ENCODE assay signal across 11 cellular contexts in the genomic region with DNA sequence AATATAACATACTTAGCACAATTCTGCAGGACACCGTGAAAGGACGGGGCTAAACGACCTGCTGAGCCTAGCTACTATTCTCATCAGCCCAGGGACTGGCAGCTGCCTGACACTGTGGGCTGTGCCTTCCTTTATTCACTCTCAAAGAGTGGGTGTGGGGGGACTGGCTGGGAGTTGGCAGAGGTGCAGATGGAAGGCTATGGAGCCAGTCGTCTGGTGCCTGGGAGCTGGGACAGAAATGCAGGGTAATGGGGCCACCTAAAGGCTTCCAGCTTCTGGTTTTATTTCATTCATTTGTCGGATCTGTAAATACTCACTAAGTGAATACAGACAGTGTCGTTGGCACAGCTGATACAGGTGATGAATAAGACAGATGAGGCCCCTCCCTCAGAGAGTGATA. TPM values are rescaled to one million over a fixed set of nuclear protein-coding genes. Genes with fewer than 3 reads are reported as not detected.
DNase-seq lines count a peak whose midpoint lies in the region; ATAC-seq and TF ChIP-seq lines count a peak whose summit lies in the region.
"Had no signal": no experiment of that assay in that cellular context is flagged by ENCODE, and none has a peak within 500 bp of the region (broad histone marks: within the 10 kb centered on the region; RNA-seq: fewer than 3 reads in every experiment).

No MANE protein-coding gene starts in this region.

- ATAC-seq in activated T-cell treated with anti-CD3 and anti-CD28 coated beads, Interleukin-2, amount 50 U/mL, for 72 hours (replicated peaks in 1 of 2), result peak in 1 of 2 donors; percentile 13
- no peak for ATAC-seq in activated T-cell treated with anti-CD3 and anti-CD28 coated beads, Interleukin-2, amount 50 U/mL, for 4 hours
- no peak for ATAC-seq in T-cell (replicated peaks in 1 of 4)
- ATAC-seq: gastrocnemius medialis had no signal

- peaks cover 42% of the 10 kb centered on the region for H3K4me1 Mint-ChIP-seq in activated T-cell treated with anti-CD3 and anti-CD28 coated beads, Interleukin-2, amount 50 U/mL, for 72 hours (ENCODE audit: low read depth)
- H3K4me1 Mint-ChIP-seq in activated T-cell treated with anti-CD3 and anti-CD28 coated beads, Interleukin-2, amount 50 U/mL, for 4 hours (ENCODE audit: low read depth), result peaks cover 28% of the 10 kb centered on the region
- peaks cover 21 to 38% (median 35%) of the 10 kb centered on the region in 3 donors for H3K4me1 Mint-ChIP-seq in T-cell

- H3K4me3 ChIP-seq in left ventricle myocardium inferior, result no peak overlapping the region
- no peak overlapping the region for H3K4me3 ChIP-seq in effector memory CD4-positive, alpha-beta T cell (ENCODE audit: insufficient read depth, low read depth, low read length, poor library complexity, severe bottlenecking)
- H3K4me3 ChIP-seq in ascending aorta, result no peak overlapping the region
- H3K4me3 ChIP-seq: gastrocnemius medialis had no signal

- no peak for TF ChIP-seq CTCF in left ventricle myocardium inferior (IDR thresholded peaks at IDR 0.05; ENCODE audit: borderline replicate concordance)
- no peak for TF ChIP-seq CTCF in ascending aorta (IDR thresholded peaks at IDR 0.05)

- H3K27me3 ChIP-seq in left ventricle myocardium inferior (ENCODE audit: low read depth) (no peaks in the 10 kb centered on the region), ascending aorta (no peaks in the 10 kb centered on the region)
- H3K27me3 ChIP-seq in effector memory CD4-positive, alpha-beta T cell (replicated peaks; ENCODE audit: control insufficient read depth, insufficient read depth, low read length, poor library complexity, severe bottlenecking), result no peaks in the 10 kb centered on the region
- H3K27me3 ChIP-seq: gastrocnemius medialis had no signal

- no peak for DNase-seq in activated T-cell treated with anti-CD3 and anti-CD28 coated beads, Interleukin-2, amount 50 U/mL, for 72 hours
- no peak for DNase-seq in activated T-cell treated with anti-CD3 and anti-CD28 coated beads, Interleukin-2, amount 50 U/mL, for 4 hours
- DNase-seq in T-cell (no peak), left ventricle myocardium inferior (peak; percentile 25), substantia nigra (lab: John Stamatoyannopoulos, UW) (peak in 41 of 49 donors; percentile 4 to 72 (median 42)), T-helper 1 cell (no peak), ascending aorta (ENCODE audit: low spot score in 2 of 2) (no peak)
- no peak for DNase-seq in effector memory CD4-positive, alpha-beta T cell
- DNase-seq: gastrocnemius medialis, mesenchymal stem cell, NCI-H187 treated with DMSO at 0.1 percent for 48 hours had no signal

- intact Hi-C loops in left ventricle myocardium inferior (cut with micrococcal nuclease) (no loop called here), ascending aorta (cut with DNase I) (no loop called here)

- H3K27ac ChIP-seq in left ventricle myocardium inferior (replicated peaks) (no peak overlapping the region), substantia nigra (ENCODE audit: low read depth, low read length, poor library complexity, severe bottlenecking) (no peak overlapping the region), ascending aorta (no peak overlapping the region)
- H3K27ac ChIP-seq in effector memory CD4-positive, alpha-beta T cell (ENCODE audit: insufficient read depth, low read length, poor library complexity, severe bottlenecking), result no peak overlapping the region
- H3K27ac ChIP-seq: gastrocnemius medialis had no signal

- H3K36me3 Mint-ChIP-seq in activated T-cell treated with anti-CD3 and anti-CD28 coated beads, Interleukin-2, amount 50 U/mL, for 72 hours (ENCODE audit: insufficient read depth in 2 of 2), result peaks cover 3 to 16% of the 10 kb centered on the region in 2 donors
- H3K36me3 Mint-ChIP-seq in activated T-cell treated with anti-CD3 and anti-CD28 coated beads, Interleukin-2, amount 50 U/mL, for 4 hours (ENCODE audit: insufficient read depth), result peaks cover 34% of the 10 kb centered on the region
- H3K36me3 Mint-ChIP-seq in T-cell, result peaks cover 50% of the 10 kb centered on the region

- CTCF ChIA-PET in T-cell (lab: Charles Lee), result no interaction called here

- H3K9me3 ChIP-seq in left ventricle myocardium inferior (replicated peaks), result no peaks in the 10 kb centered on the region
- H3K9me3 ChIP-seq in effector memory CD4-positive, alpha-beta T cell (ENCODE audit: control insufficient read depth, low read length), result no peaks in the 10 kb centered on the region
- H3K9me3 ChIP-seq in ascending aorta, result no peaks in the 10 kb centered on the region
- H3K9me3 ChIP-seq: gastrocnemius medialis had no signal

- no peaks in the 10 kb centered on the region for H3K9me3 Mint-ChIP-seq in activated T-cell treated with anti-CD3 and anti-CD28 coated beads, Interleukin-2, amount 50 U/mL, for 72 hours
- no peaks in the 10 kb centered on the region for H3K9me3 Mint-ChIP-seq in activated T-cell treated with anti-CD3 and anti-CD28 coated beads, Interleukin-2, amount 50 U/mL, for 4 hours
- no peaks in the 10 kb centered on the region for H3K9me3 Mint-ChIP-seq in T-cell

- POLR2A ChIA-PET in T-cell (lab: Charles Lee), result no interaction called here

- H3K36me3 ChIP-seq in left ventricle myocardium inferior (peaks cover 28% of the 10 kb centered on the region), ascending aorta (peaks cover 0 to 7% of the 10 kb centered on the region in 2 donors)
- peaks cover 43% of the 10 kb centered on the region for H3K36me3 ChIP-seq in effector memory CD4-positive, alpha-beta T cell (ENCODE audit: control insufficient read depth, insufficient read depth, low read length)

- H3K4me1 ChIP-seq in left ventricle myocardium inferior, result peaks cover 39% of the 10 kb centered on the region
- no peaks in the 10 kb centered on the region for H3K4me1 ChIP-seq in effector memory CD4-positive, alpha-beta T cell (ENCODE audit: control insufficient read depth, insufficient read depth, low read length, poor library complexity, severe bottlenecking)
- no peaks in the 10 kb centered on the region for H3K4me1 ChIP-seq in ascending aorta
- H3K4me1 ChIP-seq: gastrocnemius medialis had no signal

- H3K27ac Mint-ChIP-seq in activated T-cell treated with anti-CD3 and anti-CD28 coated beads, Interleukin-2, amount 50 U/mL, for 72 hours, result peak overlapping the region; percentile 7
- H3K27ac Mint-ChIP-seq in T-cell, result peak overlapping the region; percentile 45 to 74

- H3K27me3 Mint-ChIP-seq in activated T-cell treated with anti-CD3 and anti-CD28 coated beads, Interleukin-2, amount 50 U/mL, for 72 hours (ENCODE audit: low read depth), result no peaks in the 10 kb centered on the region
- no peaks in the 10 kb centered on the region for H3K27me3 Mint-ChIP-seq in activated T-cell treated with anti-CD3 and anti-CD28 coated beads, Interleukin-2, amount 50 U/mL, for 4 hours (ENCODE audit: low read depth)
- no peaks in the 10 kb centered on the region for H3K27me3 Mint-ChIP-seq in T-cell

- no peak overlapping the region for H3K4me3 Mint-ChIP-seq in activated T-cell treated with anti-CD3 and anti-CD28 coated beads, Interleukin-2, amount 50 U/mL, for 72 hours
- H3K4me3 Mint-ChIP-seq in activated T-cell treated with anti-CD3 and anti-CD28 coated beads, Interleukin-2, amount 50 U/mL, for 4 hours, result no peak overlapping the region
- no peak overlapping the region for H3K4me3 Mint-ChIP-seq in T-cell

RNA-seq across cellular contexts. Expression of gene NFU1, which starts 56.0 kb away (rescaled TPM):
- total RNA-seq in activated T-cell treated with anti-CD3 and anti-CD28 coated beads, Interleukin-2, amount 50 U/mL, for 72 hours, result 10 to 100 TPM; 40.0 to 61.2 TPM
- 10 to 100 TPM; 23.8 to 26.4 (median 25.4) TPM for total RNA-seq in activated T-cell treated with anti-CD3 and anti-CD28 coated beads, Interleukin-2, amount 50 U/mL, for 4 hours
- total RNA-seq in T-cell (10 to 100 TPM; 20.6 to 31.9 (median 22.5) TPM), left ventricle myocardium inferior (117 TPM), ascending aorta (49.4 TPM)

Comparison
In these comparisons a context has a peak if more than half of its experiments do, and no peak if none do; other contexts are left out.
1. DNase-seq: peak in left ventricle myocardium inferior (single experiment) and substantia nigra (41 of 49); none in activated T-cell treated with anti-CD3 and anti-CD28 coated beads, Interleukin-2, amount 50 U/mL, for 72 hours (0 of 2), activated T-cell treated with anti-CD3 and anti-CD28 coated beads, Interleukin-2, amount 50 U/mL, for 4 hours (single experiment), T-cell (0 of 34), T-helper 1 cell (0 of 5), effector memory CD4-positive, alpha-beta T cell (0 of 3) and ascending aorta (0 of 2).